Comparison of ENCODE assay signal across 12 cellular contexts in genomic region chr1:1356166-1356795, GRCh38. TPM values are rescaled to one million over a fixed set of nuclear protein-coding genes. Genes with fewer than 3 reads are reported as not detected.
DNase-seq lines count a peak whose midpoint lies in the region; ATAC-seq and TF ChIP-seq lines count a peak whose summit lies in the region.
"Had no signal": no experiment of that assay in that cellular context is flagged by ENCODE, and none has a peak within 500 bp of the region (broad histone marks: within the 10 kb centered on the region; RNA-seq: fewer than 3 reads in every experiment).

No MANE protein-coding gene starts in this region.

- TF ChIP-seq EP300 in sigmoid colon (IDR thresholded peaks at IDR 0.05): no peak

- POLR2A ChIA-PET in AG04449 (lab: Yijun Ruan, JAX): no interaction called here

- CTCF ChIA-PET in AG04449 (lab: Yijun Ruan, JAX): interaction anchor here (3.3 kb wide), 1 partner anchor 15 kb away, joined by 27 read pairs; no protein-coding TSS in a partner anchor

- TF ChIP-seq POLR2A in sigmoid colon (IDR thresholded peaks at IDR 0.05): no peak

- H3K9me3 ChIP-seq in right atrium auricular region (no peaks in the 10 kb centered on the region), sigmoid colon (no peaks in the 10 kb centered on the region)

- TF ChIP-seq CTCF in AG04449 (IDR thresholded peaks at IDR 0.05; ENCODE audit: insufficient read depth, low read length, missing control alignments): no peak
- no peak for TF ChIP-seq CTCF in right atrium auricular region (IDR thresholded peaks at IDR 0.05)
- no peak for TF ChIP-seq CTCF in sigmoid colon (IDR thresholded peaks at IDR 0.05)

- H3K27me3 ChIP-seq in right atrium auricular region (peaks cover 6 to 19% of the 10 kb centered on the region in 2 donors), sigmoid colon (no peaks in the 10 kb centered on the region)

- intact Hi-C loops in sigmoid colon (cut with DNase I): no loop called here

- H3K27ac ChIP-seq in adipose tissue (ENCODE audit: low read depth, low read length) (peak overlapping the region; percentile 13), right atrium auricular region (peak overlapping the region; percentile 77 to 88), sigmoid colon (peak overlapping the region; percentile 86 to 95 (median 94))

- H3K4me3 ChIP-seq in AG04449 (ENCODE audit: low read depth, low read length) (peak overlapping the region; percentile 85), right atrium auricular region (peak overlapping the region; percentile 42 to 55), sigmoid colon (peak overlapping the region; percentile 65 to 76 (median 68))

- 36 to 45% (median 41%) methylated on average over 6 to 8 of the region's 8 CpGs for WGBS in adipose tissue, 3 donors
- WGBS in sigmoid colon, 2 donors: 19 to 47% methylated on average over 8 of the region's 8 CpGs

- DNase-seq in AG04449 (ENCODE audit: low read depth, low spot score): no peak
- DNase-seq in right atrium auricular region (ENCODE audit: low spot score): no peak
- DNase-seq in sigmoid colon: no peak
- DNase-seq in medulla oblongata (ENCODE audit: extremely low spot score): no peak
- no peak for DNase-seq in superior temporal gyrus (ENCODE audit: extremely low spot score)
- no peak for DNase-seq in NCI-H1105 treated with DMSO at 0.1 percent for 48 hours (lab: John Stamatoyannopoulos, UW)
- DNase-seq: activated CD4-positive, alpha-beta T cell treated with anti-CD3 and anti-CD28 coated beads for 1 hour; AML-193; DND-41; NK-92 treated with Interleukin-12 subunit alpha and Interleukin-12 subunit beta, amount 100 ng/mL, for 24 hours had no signal

- peaks cover 8% of the 10 kb centered on the region for H3K36me3 ChIP-seq in right atrium auricular region
- H3K36me3 ChIP-seq in sigmoid colon: peaks cover 7 to 22% (median 11%) of the 10 kb centered on the region in 4 donors

- ATAC-seq in GM18867 (IDR thresholded peaks at IDR 0.05; ENCODE audit: unreplicated experiment): no peak

- H3K4me1 ChIP-seq in right atrium auricular region (peaks cover 0 to 88% of the 10 kb centered on the region in 2 donors), sigmoid colon (peaks cover 0 to 89% (median 78%) of the 10 kb centered on the region in 4 donors)

RNA-seq across cellular contexts. Expression of gene MXRA8, which starts 2.1 kb away (rescaled TPM):
- polyA plus RNA-seq in adipose tissue: 100 to 1,000 TPM in 1 of 3 donors, 10 to 100 TPM in 2; 11.7 to 104 (median 82.1) TPM
- 10 to 100 TPM; 53.4 to 58.6 TPM for total RNA-seq in right atrium auricular region
- total RNA-seq in sigmoid colon: 100 to 1,000 TPM in 3 of 4 donors, 10 to 100 TPM in 1; 78.8 to 234 (median 114) TPM
- 10 to 100 TPM in 2 of 3 donors, 1 to 10 TPM in 1; 2.8 to 26.2 (median 22.2) TPM for polyA plus RNA-seq in sigmoid colon

RNA-seq across cellular contexts. Expression of gene DVL1, which starts 7.1 kb away (rescaled TPM):
- polyA plus RNA-seq in adipose tissue: 10 to 100 TPM; 42.5 to 54.5 (median 48.9) TPM
- total RNA-seq in right atrium auricular region: 10 to 100 TPM; 75.0 to 80.2 TPM
- 10 to 100 TPM; 50.7 to 85.0 (median 61.9) TPM for total RNA-seq in sigmoid colon
- polyA plus RNA-seq in sigmoid colon: 10 to 100 TPM; 25.8 to 59.9 (median 36.3) TPM

RNA-seq across cellular contexts. Expression of gene AURKAIP1, which starts 18.7 kb away (rescaled TPM):
- polyA plus RNA-seq in adipose tissue: 100 to 1,000 TPM; 129 to 240 (median 165) TPM
- 100 to 1,000 TPM; 155 to 159 TPM for total RNA-seq in right atrium auricular region
- total RNA-seq in sigmoid colon: 100 to 1,000 TPM in 3 of 4 donors, 10 to 100 TPM in 1; 89.3 to 143 (median 124) TPM
- 100 to 1,000 TPM; 263 to 288 (median 271) TPM for polyA plus RNA-seq in sigmoid colon

RNA-seq across cellular contexts. Expression of gene TAS1R3, which starts 25.2 kb away (rescaled TPM):
- under 1 TPM; 0.10 to 0.45 (median 0.19) TPM for polyA plus RNA-seq in adipose tissue
- total RNA-seq in right atrium auricular region: under 1 TPM; 0.30 to 0.35 TPM
- not detected for total RNA-seq in sigmoid colon
- polyA plus RNA-seq in sigmoid colon: under 1 TPM in 2 of 3 donors, not detected in 1; 0.60 to 0.64 TPM

RNA-seq across cellular contexts. Expression of gene CPTP, which starts 31.7 kb away (rescaled TPM):
- 10 to 100 TPM; 12.3 to 17.4 (median 16.5) TPM for polyA plus RNA-seq in adipose tissue
- total RNA-seq in right atrium auricular region: 10 to 100 TPM; 35.6 to 64.1 TPM
- 10 to 100 TPM in 2 of 4 donors, 1 to 10 TPM in 2; 8.4 to 21.6 (median 10.5) TPM for total RNA-seq in sigmoid colon
- polyA plus RNA-seq in sigmoid colon: 10 to 100 TPM; 41.4 to 57.1 (median 42.0) TPM

Comparison
In these comparisons a context has a peak if more than half of its experiments do, and no peak if none do; other contexts are left out.
1. H3K27ac ChIP-seq: peak in every context shown above with its lines; median percentile 94 in sigmoid colon; 82 in right atrium auricular region; 13 in adipose tissue.